In the genomic region with DNA sequence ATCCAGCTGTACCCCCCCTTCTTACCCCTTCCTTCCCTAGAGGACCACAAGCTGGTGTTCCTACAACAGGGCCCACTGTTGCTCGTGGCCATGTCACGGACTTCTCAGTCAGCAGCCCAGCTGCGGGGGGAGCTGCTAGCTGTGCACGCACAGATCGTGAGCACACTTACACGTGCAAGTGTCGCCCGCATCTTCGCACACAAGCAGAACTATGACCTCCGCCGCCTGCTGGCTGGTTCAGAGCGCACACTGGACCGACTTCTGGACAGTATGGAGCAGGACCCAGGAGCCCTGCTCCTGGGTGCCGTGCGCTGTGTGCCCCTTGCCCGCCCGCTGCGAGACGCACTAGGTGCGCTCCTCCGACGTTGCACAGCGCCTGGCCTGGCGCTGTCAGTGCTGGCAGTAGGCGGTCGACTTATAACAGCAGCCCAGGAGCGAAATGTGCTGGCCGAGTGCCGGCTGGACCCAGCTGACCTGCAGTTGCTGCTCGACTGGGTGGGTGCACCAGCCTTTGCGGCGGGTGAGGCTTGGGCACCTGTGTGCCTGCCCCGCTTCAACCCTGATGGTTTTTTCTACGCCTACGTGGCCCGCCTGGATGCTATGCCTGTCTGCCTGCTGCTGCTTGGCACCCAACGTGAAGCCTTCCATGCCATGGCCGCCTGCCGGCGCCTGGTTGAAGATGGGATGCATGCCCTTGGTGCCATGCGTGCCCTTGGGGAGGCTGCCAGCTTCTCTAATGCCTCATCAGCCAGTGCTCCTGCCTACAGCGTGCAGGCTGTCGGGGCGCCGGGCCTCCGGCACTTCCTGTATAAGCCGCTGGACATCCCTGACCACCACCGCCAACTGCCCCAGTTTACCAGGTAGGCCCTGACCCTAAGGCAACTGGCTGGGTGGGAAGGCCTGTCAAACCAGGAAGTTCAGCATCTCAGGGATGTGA, we compare ENCODE assay signal across 1 cellular context.
TF ChIP-seq lines count a peak whose summit lies in the region.

No MANE protein-coding gene starts in this region.

TF ChIP-seq in HepG2, 621 proteins besides CTCF, POLR2A, EP300 and RAD21:
- TF ChIP-seq ZBTB20 (CRISPR knock-in tag; IDR thresholded peaks at IDR 0.05; ENCODE audit: borderline replicate concordance, low read depth) = no peak
- peak; percentile 65 for TF ChIP-seq AGO2 (optimal IDR thresholded peaks at IDR 0.05; ENCODE audit: low read depth, low read length)
- TF ChIP-seq HNRNPL (IDR thresholded peaks at IDR 0.05; ENCODE audit: low read depth, low read length) = peak; percentile 63; the same call in 1 of the 2 replicates
- no peak for TF ChIP-seq KDM5A (IDR thresholded peaks at IDR 0.05; ENCODE audit: borderline replicate concordance, low read length)
- no peak for TF ChIP-seq EEA1 (CRISPR knock-in tag; IDR thresholded peaks at IDR 0.05; ENCODE audit: borderline replicate concordance)
- no peak for TF ChIP-seq FOXM1 (CRISPR knock-in tag; IDR thresholded peaks at IDR 0.05)
- TF ChIP-seq ZNF33B (CRISPR knock-in tag; IDR thresholded peaks at IDR 0.05) = no peak
